In genomic region chr7:12524794-12525386, GRCh38 we compare ENCODE assay signal across 8 cellular contexts. TPM values are rescaled to one million over a fixed set of nuclear protein-coding genes. Genes with fewer than 3 reads are reported as not detected.
DNase-seq lines count a peak whose midpoint lies in the region; ATAC-seq, FAIRE-seq and TF ChIP-seq lines count a peak whose summit lies in the region.

No MANE protein-coding gene starts in this region.

- peak; percentile 99 for FAIRE-seq in endometrium (lab: Jason Lieb, UNC)

- H3K36me3 Mint-ChIP-seq in activated CD4-positive, alpha-beta T cell treated with anti-CD3 and anti-CD28 coated beads for 36 hours (ENCODE audit: low read depth) = no peaks in the 10 kb centered on the region

- no peak overlapping the region for H3K9ac ChIP-seq in neuronal stem cell (ENCODE audit: low read depth, low read length, poor library complexity)

- H2AK5ac ChIP-seq in neuronal stem cell (ENCODE audit: low read depth, low read length) = no peak overlapping the region

- peaks cover 8% of the 10 kb centered on the region for H3K27me3 Mint-ChIP-seq in activated CD4-positive, alpha-beta T cell treated with anti-CD3 and anti-CD28 coated beads for 36 hours

- no CpG with 5 or more reads among the region's 5 CpGs for WGBS in neuronal stem cell (ENCODE audit: extremely low coverage in 2 of 2, insufficient read length in 2 of 2, insufficient replicate concordance in 1 of 2), 2 donors

- H2BK15ac ChIP-seq in neuronal stem cell (ENCODE audit: low read length) = no peak overlapping the region

- intact Hi-C loops in Panc1 (cut with micrococcal nuclease; ENCODE audit: unreplicated experiment) = loop anchor here (1.0 to 5.0 kb wide), 2 partner anchors 98 to 737 kb away; no protein-coding TSS in a partner anchor
- intact Hi-C loops in activated CD4-positive, alpha-beta T cell treated with anti-CD3 and anti-CD28 coated beads for 36 hours (cut with DNase I, micrococcal nuclease) = loop anchor here (1.0 to 5.0 kb wide), 4 partner anchors 99 to 738 kb away; no protein-coding TSS in a partner anchor

- H3K4me2 ChIP-seq in neuronal stem cell (ENCODE audit: insufficient read depth, low read length, poor library complexity, severe bottlenecking) = no peak overlapping the region

- H4K8ac ChIP-seq in neuronal stem cell (ENCODE audit: low read depth, low read length) = no peak overlapping the region

- H3K23ac ChIP-seq in neuronal stem cell (ENCODE audit: low read depth, low read length, poor library complexity) = no peak overlapping the region

- H3K27ac Mint-ChIP-seq in activated CD4-positive, alpha-beta T cell treated with anti-CD3 and anti-CD28 coated beads for 36 hours = no peak overlapping the region

- no peaks in the 10 kb centered on the region for H3K9me3 ChIP-seq in Panc1 (ENCODE audit: control insufficient read depth, insufficient read depth, low read depth, low read length)
- no peaks in the 10 kb centered on the region for H3K9me3 ChIP-seq in neuronal stem cell (replicated peaks in 1 of 2; ENCODE audit: control insufficient read depth in 2 of 2, insufficient read depth in 1 of 2, low read depth in 1 of 2, low read length in 2 of 2)

- H3K14ac ChIP-seq in neuronal stem cell (ENCODE audit: low read length) = no peak overlapping the region

- no peaks in the 10 kb centered on the region for H3K9me3 Mint-ChIP-seq in activated CD4-positive, alpha-beta T cell treated with anti-CD3 and anti-CD28 coated beads for 36 hours (ENCODE audit: low read depth)

- no peaks in the 10 kb centered on the region for H3K4me1 ChIP-seq in Panc1 (ENCODE audit: control insufficient read depth, insufficient read depth, low read length)
- no peaks in the 10 kb centered on the region for H3K4me1 ChIP-seq in neuronal stem cell (ENCODE audit: control insufficient read depth in 2 of 2, insufficient read depth in 1 of 2, low read depth in 1 of 2, low read length in 2 of 2)

- no peak overlapping the region for H3K4ac ChIP-seq in neuronal stem cell (ENCODE audit: low read length)

- in situ Hi-C loops in Panc1 (cut with HindIII; ENCODE audit: low pct_unique_long_range_greater_than_20kb, low sequenced_read_pairs) = no loop called here

- no peak overlapping the region for H2BK120ac ChIP-seq in neuronal stem cell (ENCODE audit: low read depth, low read length)

- peaks cover 8% of the 10 kb centered on the region for H3K27me3 ChIP-seq in Panc1 (ENCODE audit: control insufficient read depth, insufficient read depth, low read length)
- no peaks in the 10 kb centered on the region for H3K27me3 ChIP-seq in neuronal stem cell (ENCODE audit: control insufficient read depth in 3 of 3, insufficient read depth in 3 of 3, low read depth in 1 of 3, low read length in 3 of 3)

- no peak overlapping the region for H3K4me3 Mint-ChIP-seq in activated CD4-positive, alpha-beta T cell treated with anti-CD3 and anti-CD28 coated beads for 36 hours

- H3K36me3 ChIP-seq in Panc1 (ENCODE audit: control insufficient read depth, insufficient read depth, low read length) (no peaks in the 10 kb centered on the region), neuronal stem cell (replicated peaks in 1 of 2; ENCODE audit: control insufficient read depth in 2 of 2, insufficient read depth in 2 of 2, low read length in 2 of 2) (no peaks in the 10 kb centered on the region)

- H3K4me1 Mint-ChIP-seq in activated CD4-positive, alpha-beta T cell treated with anti-CD3 and anti-CD28 coated beads for 36 hours = no peaks in the 10 kb centered on the region

- no peak overlapping the region for H4K91ac ChIP-seq in neuronal stem cell (ENCODE audit: low read depth, low read length, poor library complexity)

- POLR2A ChIA-PET in Panc1 (lab: Charles Lee) = no interaction called here
- POLR2A ChIA-PET in activated CD4-positive, alpha-beta T cell treated with anti-CD3 and anti-CD28 coated beads for 36 hours (lab: Charles Lee) = no interaction called here

- no peak overlapping the region for H2BK12ac ChIP-seq in neuronal stem cell (ENCODE audit: low read length)

- CTCF ChIA-PET in Panc1 (lab: Charles Lee) = interaction anchor here (0.6 to 1.7 kb wide), 8 partner anchors 9 to 736 kb away, joined by 3 to 17 read pairs (median 6); partner anchors contain the start of gene ARL4A
- CTCF ChIA-PET in activated CD4-positive, alpha-beta T cell treated with anti-CD3 and anti-CD28 coated beads for 36 hours (lab: Charles Lee) = interaction anchor here (0.7 to 2.5 kb wide), 28 partner anchors 11 to 750 kb away, joined by 3 to 29 read pairs (median 6); partner anchors contain the start of gene ARL4A

- H3K27ac ChIP-seq in Panc1 (ENCODE audit: low read length) (0 out of 2 replicates have a peak overlapping the region, but pooled peaks have one; percentile 21), neuronal stem cell (replicated peaks; ENCODE audit: low read length) (no peak overlapping the region)

- H3K18ac ChIP-seq in neuronal stem cell (ENCODE audit: low read length) = no peak overlapping the region

- TF ChIP-seq CTCF in LNCAP (IDR thresholded peaks at IDR 0.05) (peak; percentile 54), Panc1 (IDR thresholded peaks at IDR 0.05) (peak; percentile 64; the same call in 1 of the 2 replicates)

- H3K4me3 ChIP-seq in Panc1 (ENCODE audit: low read depth in 2 of 2, low read length in 2 of 2) (no peak overlapping the region), neuronal stem cell (ENCODE audit: low read length in 2 of 2) (no peak overlapping the region)

- DNase-seq in AML-193 (lab: John Stamatoyannopoulos, UW) = peak; percentile 36 to 52
- peak; percentile 51 for DNase-seq in Panc1 (ENCODE audit: low read depth, low spot score)
- peak; percentile 24 for DNase-seq in neuronal stem cell (ENCODE audit: low spot score)
- no peak for DNase-seq in C1 segment of cervical spinal cord (lab: John Stamatoyannopoulos, UW)
- no peak for DNase-seq in activated CD4-positive, alpha-beta T cell treated with anti-CD3 and anti-CD28 coated beads for 36 hours

- H2AFZ ChIP-seq in neuronal stem cell (ENCODE audit: low read length) = peak overlapping the region; percentile 77

- ATAC-seq in GM18861 (IDR thresholded peaks at IDR 0.05; ENCODE audit: unreplicated experiment) (peak; percentile 59), Panc1 (peak; percentile 75; the same call in 1 of the 2 replicates)
- no peak for ATAC-seq in activated CD4-positive, alpha-beta T cell treated with anti-CD3 and anti-CD28 coated beads for 36 hours

- no peaks in the 10 kb centered on the region for H3K79me1 ChIP-seq in neuronal stem cell (ENCODE audit: low read depth, low read length)

- no TSS peak for BruUV-seq in Panc1 (replicated peaks; lab: Mats Ljungman, UMichigan)

- H2BK5ac ChIP-seq in neuronal stem cell (ENCODE audit: low read length) = no peak overlapping the region

RNA-seq across cellular contexts. Expression of gene SCIN, which starts 45.6 kb away (rescaled TPM):
- total RNA-seq in Panc1 (2021; ENCODE audit: unreplicated experiment) = 5.6 TPM
- polyA plus RNA-seq in Panc1 (2012; ENCODE audit: insufficient read length) = 1.1 TPM
- 0.01 TPM for polyA plus RNA-seq in neuronal stem cell (2013, experiment 1 of 2)
- polyA plus RNA-seq in neuronal stem cell (2013, experiment 2 of 2) = not detected
- total RNA-seq in activated CD4-positive, alpha-beta T cell treated with anti-CD3 and anti-CD28 coated beads for 36 hours = under 1 TPM; 0.25 to 0.64 TPM

Comparison
In these comparisons a context has a peak if more than half of its experiments do, and no peak if none do; other contexts are left out.
1. DNase-seq: peak in AML-193 (2 of 2), Panc1 (single experiment) and neuronal stem cell (single experiment); none in C1 segment of cervical spinal cord (0 of 14) and activated CD4-positive, alpha-beta T cell treated with anti-CD3 and anti-CD28 coated beads for 36 hours (single experiment).